8 cellular contexts compared by ENCODE assay signal in genomic region chr3:12194669-12195161, GRCh38. TPM values are rescaled to one million over a fixed set of nuclear protein-coding genes. Genes with fewer than 3 reads are reported as not detected.
DNase-seq lines count a peak whose midpoint lies in the region; ATAC-seq and TF ChIP-seq lines count a peak whose summit lies in the region.

No MANE protein-coding gene starts in this region.

- no peaks in the 10 kb centered on the region for H3K36me3 Mint-ChIP-seq in natural killer cell treated with Interleukin-12 subunit alpha and Interleukin-12 subunit beta and Interleukin-15 and Interleukin-18, amount 100 ng/mL, for 72 hours
- no peaks in the 10 kb centered on the region for H3K36me3 Mint-ChIP-seq in natural killer cell

- intact Hi-C loops in natural killer cell (cut with micrococcal nuclease) = no loop called here
- intact Hi-C loops in aorta (cut with DNase I) = no loop called here
- intact Hi-C loops in ovary (cut with DNase I) = no loop called here
- intact Hi-C loops in thyroid gland (cut with DNase I) = no loop called here

- H3K9me3 Mint-ChIP-seq in natural killer cell treated with Interleukin-12 subunit alpha and Interleukin-12 subunit beta and Interleukin-15 and Interleukin-18, amount 100 ng/mL, for 72 hours = no peaks in the 10 kb centered on the region
- H3K9me3 Mint-ChIP-seq in natural killer cell = no peaks in the 10 kb centered on the region

- no peak for DNase-seq in natural killer cell treated with Interleukin-12 subunit alpha and Interleukin-12 subunit beta and Interleukin-15 and Interleukin-18, amount 100 ng/mL, for 72 hours (ENCODE audit: low spot score)
- no peak for DNase-seq in natural killer cell
- DNase-seq in Peyer's patch = peak in 2 of 3 donors; percentile 78 to 80
- DNase-seq in fibroblast of peridontal ligament (ENCODE audit: extremely low read depth) = peak; percentile 69
- no peak for DNase-seq in aorta
- no peak for DNase-seq in ovary
- DNase-seq in thyroid gland = no peak

- no peak for TF ChIP-seq POLR2A in Peyer's patch (IDR thresholded peaks at IDR 0.05)
- no peak for TF ChIP-seq POLR2A in ovary (IDR thresholded peaks at IDR 0.05)
- TF ChIP-seq POLR2A in thyroid gland (IDR thresholded peaks at IDR 0.05) = no peak

- peak overlapping the region; percentile 72 for H3K4me3 Mint-ChIP-seq in natural killer cell treated with Interleukin-12 subunit alpha and Interleukin-12 subunit beta and Interleukin-15 and Interleukin-18, amount 100 ng/mL, for 72 hours
- H3K4me3 Mint-ChIP-seq in natural killer cell = no peak overlapping the region

- WGBS in aorta, 2 donors = 85 to 91% methylated on average over 3 of the region's 3 CpGs
- 83 to 87% (median 86%) methylated on average over 3 of the region's 3 CpGs for WGBS in ovary, 3 donors
- 67 to 73% methylated on average over 3 of the region's 3 CpGs for WGBS in thyroid gland, 2 donors

- no peaks in the 10 kb centered on the region for H3K9me3 ChIP-seq in Peyer's patch
- H3K9me3 ChIP-seq in aorta (ENCODE audit: control insufficient read depth, low read length) = no peaks in the 10 kb centered on the region
- no peaks in the 10 kb centered on the region for H3K9me3 ChIP-seq in ovary
- no peaks in the 10 kb centered on the region for H3K9me3 ChIP-seq in thyroid gland

- TF ChIP-seq EP300 in ovary (IDR thresholded peaks at IDR 0.05) = no peak

- H3K27ac ChIP-seq in Peyer's patch = peak overlapping the region in 2 of 4 donors; percentile 67 to 79
- peak overlapping the region; percentile 1 to 72 for H3K27ac ChIP-seq in aorta (ENCODE audit: low read depth in 1 of 2, low read length in 2 of 2)
- no peak overlapping the region for H3K27ac ChIP-seq in ovary
- H3K27ac ChIP-seq in thyroid gland = peak overlapping the region in 1 of 3 donors; percentile 62

- H3K27ac Mint-ChIP-seq in natural killer cell treated with Interleukin-12 subunit alpha and Interleukin-12 subunit beta and Interleukin-15 and Interleukin-18, amount 100 ng/mL, for 72 hours = peak overlapping the region; percentile 80 to 84
- no peak overlapping the region for H3K27ac Mint-ChIP-seq in natural killer cell

- peaks cover 5 to 10% of the 10 kb centered on the region in 2 donors for H3K27me3 Mint-ChIP-seq in natural killer cell treated with Interleukin-12 subunit alpha and Interleukin-12 subunit beta and Interleukin-15 and Interleukin-18, amount 100 ng/mL, for 72 hours
- peaks cover 4 to 21% of the 10 kb centered on the region in 2 donors for H3K27me3 Mint-ChIP-seq in natural killer cell (ENCODE audit: low read depth in 2 of 2)

- H3K4me1 Mint-ChIP-seq in natural killer cell treated with Interleukin-12 subunit alpha and Interleukin-12 subunit beta and Interleukin-15 and Interleukin-18, amount 100 ng/mL, for 72 hours (ENCODE audit: low read depth in 2 of 2) = peaks cover 9 to 37% of the 10 kb centered on the region in 2 donors
- H3K4me1 Mint-ChIP-seq in natural killer cell = no peaks in the 10 kb centered on the region

- H3K4me1 ChIP-seq in Peyer's patch (peaks cover 0 to 28% (median 2%) of the 10 kb centered on the region in 4 donors), aorta (ENCODE audit: control insufficient read depth in 1 of 2, insufficient read depth in 2 of 2, low read length in 2 of 2) (peaks cover 4% of the 10 kb centered on the region in 2 donors), ovary (ENCODE audit: insufficient read depth) (peaks cover 2% of the 10 kb centered on the region), thyroid gland (peaks cover 25 to 26% of the 10 kb centered on the region in 2 donors)

- H3K36me3 ChIP-seq in Peyer's patch (no peaks in the 10 kb centered on the region), aorta (ENCODE audit: control insufficient read depth in 1 of 2, insufficient read depth in 2 of 2, low read length in 1 of 2) (no peaks in the 10 kb centered on the region), ovary (no peaks in the 10 kb centered on the region), thyroid gland (no peaks in the 10 kb centered on the region)

- H3K4me3 ChIP-seq in Peyer's patch (no peak overlapping the region), aorta (ENCODE audit: low read length in 2 of 2) (no peak overlapping the region), ovary (no peak overlapping the region), thyroid gland (replicated peaks in 1 of 3) (no peak overlapping the region)

- peak in 1 of 2 donors; percentile 56 for ATAC-seq in natural killer cell treated with Interleukin-12 subunit alpha and Interleukin-12 subunit beta and Interleukin-15 and Interleukin-18, amount 100 ng/mL, for 72 hours
- ATAC-seq in natural killer cell (no peak), HG02852 (IDR thresholded peaks at IDR 0.05; ENCODE audit: unreplicated experiment) (peak; percentile 60), aorta (ENCODE audit: low FRiP score) (no peak)

- no peaks in the 10 kb centered on the region for H3K27me3 ChIP-seq in Peyer's patch
- no peaks in the 10 kb centered on the region for H3K27me3 ChIP-seq in aorta (ENCODE audit: control insufficient read depth in 1 of 2, insufficient read depth in 2 of 2, low read length in 1 of 2)
- no peaks in the 10 kb centered on the region for H3K27me3 ChIP-seq in ovary
- no peaks in the 10 kb centered on the region for H3K27me3 ChIP-seq in thyroid gland

- no peak for TF ChIP-seq CTCF in natural killer cell (IDR thresholded peaks at IDR 0.05)
- peak in 4 of 6 experiments; percentile 27 to 79 (median 76) for TF ChIP-seq CTCF in Peyer's patch (IDR thresholded peaks at IDR 0.05)
- no peak for TF ChIP-seq CTCF in ovary (IDR thresholded peaks at IDR 0.05)
- no peak for TF ChIP-seq CTCF in thyroid gland (IDR thresholded peaks at IDR 0.05)

RNA-seq across cellular contexts. Expression of gene TIMP4, which starts 36.0 kb away (rescaled TPM):
- not detected for total RNA-seq in natural killer cell treated with Interleukin-12 subunit alpha and Interleukin-12 subunit beta and Interleukin-15 and Interleukin-18, amount 100 ng/mL, for 72 hours
- total RNA-seq in natural killer cell (not detected), Peyer's patch (10 to 100 TPM in 1 of 4 donors, 1 to 10 TPM in 3; 3.7 to 22.3 (median 5.0) TPM), aorta (10 to 100 TPM in 1 of 2 donors, 1 to 10 TPM in 1; 8.3 to 60.1 TPM), ovary (10 to 100 TPM in 1 of 7 donors, 1 to 10 TPM in 6; 1.1 to 11.8 (median 4.2) TPM), thyroid gland (10 to 100 TPM; 25.4 to 35.3 (median 32.6) TPM)
- polyA plus RNA-seq in aorta (10 to 100 TPM; 32.3 to 80.1 TPM), ovary (1 to 10 TPM; 4.3 to 5.8 TPM)

Comparison
In these comparisons a context has a peak if more than half of its experiments do, and no peak if none do; other contexts are left out.
1. H3K27ac Mint-ChIP-seq: peak in natural killer cell treated with Interleukin-12 subunit alpha and Interleukin-12 subunit beta and Interleukin-15 and Interleukin-18, amount 100 ng/mL, for 72 hours (2 of 2); none in natural killer cell (0 of 2).
2. DNase-seq: peak in Peyer's patch (2 of 3) and fibroblast of peridontal ligament (single experiment); none in natural killer cell treated with Interleukin-12 subunit alpha and Interleukin-12 subunit beta and Interleukin-15 and Interleukin-18, amount 100 ng/mL, for 72 hours (single experiment), natural killer cell (single experiment), aorta (0 of 2), ovary (0 of 5) and thyroid gland (0 of 2).
3. CTCF ChIP-seq: peak in Peyer's patch (4 of 6); none in natural killer cell (single experiment), ovary (0 of 3) and thyroid gland (0 of 6).
4. H3K27ac ChIP-seq: peak in aorta (2 of 2); none in ovary (0 of 2).